Comparison of ENCODE assay signal across 23 cellular contexts in genomic region chr10:30499816-30500215, GRCh38.
"Had no signal": no experiment of that assay in that cellular context is flagged by ENCODE, and none has a peak within 500 bp of the region (broad histone marks: within the 10 kb centered on the region; RNA-seq: fewer than 3 reads in every experiment).

No MANE protein-coding gene starts in this region.

- DNase-seq: activated B cell treated with CpG ODN at 0.5 μM for 24 hours; activated CD4-positive, alpha-beta T cell treated with anti-CD3 and anti-CD28 coated beads, Interleukin-2, amount 50 U/mL, for 1 hour; activated gamma-delta T cell; activated naive CD4-positive, alpha-beta T cell treated with anti-CD3 and anti-CD28 coated beads, Interleukin-2, amount 10 ng/mL, durations not matched to agents 7 days and 5 days; activated naive CD8-positive, alpha-beta T cell treated with anti-CD3 and anti-CD28 coated beads, Interleukin-2, amount 50 U/mL, for 24 hours; activated T-cell treated with anti-CD3 and anti-CD28 coated beads, Interleukin-2, amount 50 U/mL, for 24 hours; amygdala; caudate nucleus; esophagus squamous epithelium; foreskin melanocyte; heart right ventricle; kidney glomerular epithelial cell; left lung; lower lobe of right lung; mesendoderm; nephron progenitor cell; stimulated activated CD4-positive, alpha-beta T cell treated with anti-CD3 and anti-CD28 coated beads, Interleukin-12 subunit alpha, Interleukin-12 subunit beta, amount 100 ng/mL, for 4 hours; stimulated activated CD4-positive, alpha-beta T cell treated with anti-CD3 and anti-CD28 coated beads, Interleukin-4, amount 100 ng/mL, for 1 hour had no signal

- ATAC-seq: heart right ventricle, left lung, lower lobe of right lung, sciatic nerve had no signal

- H3K36me3 ChIP-seq: esophagus squamous epithelium, heart right ventricle, left lung, lower lobe of right lung, neutrophil, tibial nerve had no signal

- H3K27ac ChIP-seq: esophagus squamous epithelium, heart right ventricle, left lung, lower lobe of right lung, neutrophil, tibial nerve had no signal

- H3K27me3 ChIP-seq: esophagus squamous epithelium, left lung, neutrophil, tibial nerve had no signal

- H3K9me3 ChIP-seq: esophagus squamous epithelium, heart right ventricle, left lung, lower lobe of right lung, neutrophil, tibial nerve had no signal

- H3K4me3 ChIP-seq: esophagus squamous epithelium, heart right ventricle, left lung, lower lobe of right lung, skin epidermis, tibial nerve had no signal

- H3K27me3 Mint-ChIP-seq: activated B cell treated with CpG ODN at 0.5 μM for 24 hours; activated naive CD8-positive, alpha-beta T cell treated with anti-CD3 and anti-CD28 coated beads, Interleukin-2, amount 50 U/mL, for 24 hours; activated T-cell treated with anti-CD3 and anti-CD28 coated beads, Interleukin-2, amount 50 U/mL, for 24 hours had no signal

- H3K9me3 Mint-ChIP-seq: activated B cell treated with CpG ODN at 0.5 μM for 24 hours; activated naive CD4-positive, alpha-beta T cell treated with anti-CD3 and anti-CD28 coated beads, Interleukin-2, amount 10 ng/mL, durations not matched to agents 7 days and 5 days; activated naive CD8-positive, alpha-beta T cell treated with anti-CD3 and anti-CD28 coated beads, Interleukin-2, amount 50 U/mL, for 24 hours; activated T-cell treated with anti-CD3 and anti-CD28 coated beads, Interleukin-2, amount 50 U/mL, for 24 hours; nephron progenitor cell had no signal

- H3K4me3 Mint-ChIP-seq: activated B cell treated with CpG ODN at 0.5 μM for 24 hours; activated naive CD4-positive, alpha-beta T cell treated with anti-CD3 and anti-CD28 coated beads, Interleukin-2, amount 10 ng/mL, durations not matched to agents 7 days and 5 days; activated naive CD8-positive, alpha-beta T cell treated with anti-CD3 and anti-CD28 coated beads, Interleukin-2, amount 50 U/mL, for 24 hours; activated T-cell treated with anti-CD3 and anti-CD28 coated beads, Interleukin-2, amount 50 U/mL, for 24 hours; nephron progenitor cell had no signal

- H3K27ac Mint-ChIP-seq: activated naive CD8-positive, alpha-beta T cell treated with anti-CD3 and anti-CD28 coated beads, Interleukin-2, amount 50 U/mL, for 24 hours; activated T-cell treated with anti-CD3 and anti-CD28 coated beads, Interleukin-2, amount 50 U/mL, for 24 hours; nephron progenitor cell; progenitor cell of endocrine pancreas had no signal
